12 cellular contexts compared by ENCODE assay signal in the genomic region with DNA sequence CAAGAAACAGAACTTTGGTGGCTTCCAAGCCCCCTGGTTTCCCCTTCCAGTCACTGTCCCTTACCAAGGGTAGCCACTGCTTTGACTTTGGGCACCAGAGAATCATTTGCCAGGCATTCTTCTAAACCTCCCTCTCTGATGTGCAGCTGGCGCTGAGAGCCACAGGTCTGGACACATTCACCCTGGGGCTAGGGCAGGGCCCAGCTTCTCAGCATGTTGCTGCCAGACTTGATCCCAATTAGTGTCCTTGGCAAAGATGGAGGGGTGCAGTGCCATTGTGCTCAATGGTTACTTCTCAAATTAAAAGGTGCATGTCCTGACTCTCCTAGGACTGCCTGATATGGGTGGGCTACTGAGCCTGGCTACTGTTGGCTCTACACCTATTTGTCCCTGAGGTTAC. TPM values are rescaled to one million over a fixed set of nuclear protein-coding genes. Genes with fewer than 3 reads are reported as not detected.
DNase-seq lines count a peak whose midpoint lies in the region; ATAC-seq and TF ChIP-seq lines count a peak whose summit lies in the region.
"Had no signal": no experiment of that assay in that cellular context is flagged by ENCODE, and none has a peak within 500 bp of the region (broad histone marks: within the 10 kb centered on the region; RNA-seq: fewer than 3 reads in every experiment).

No MANE protein-coding gene starts in this region.

- H3K4me2 ChIP-seq in OCI-LY1 (ENCODE audit: low read length): peak overlapping the region; percentile 36; the same call in 1 of the 2 replicates
- H3K4me2 ChIP-seq: GM23338 had no signal

- H3K4me3 ChIP-seq in OCI-LY1 (ENCODE audit: low read depth, low read length, poor library complexity, severe bottlenecking) (peak overlapping the region; percentile 34), esophagus (ENCODE audit: low read depth in 1 of 2, low read length in 2 of 2) (no peak overlapping the region), gastrocnemius medialis (peak overlapping the region; percentile 38 to 55 (median 45))
- H3K4me3 ChIP-seq: GM23338 had no signal

- TF ChIP-seq POLR2A in gastrocnemius medialis (IDR thresholded peaks at IDR 0.05): no peak

- H3K9ac ChIP-seq in OCI-LY1 (ENCODE audit: low read length): no peak overlapping the region

- no peaks in the 10 kb centered on the region for H3K36me3 ChIP-seq in OCI-LY1 (ENCODE audit: insufficient read depth, low read length)
- no peaks in the 10 kb centered on the region for H3K36me3 ChIP-seq in esophagus (ENCODE audit: control insufficient read depth in 2 of 2, insufficient read depth in 2 of 2, low read length in 1 of 2)
- no peaks in the 10 kb centered on the region for H3K36me3 ChIP-seq in gastrocnemius medialis

- no peaks in the 10 kb centered on the region; the same call in 1 of the 2 replicates for H3K27me3 ChIP-seq in OCI-LY1 (ENCODE audit: insufficient read depth, low read length)
- no peaks in the 10 kb centered on the region for H3K27me3 ChIP-seq in esophagus (ENCODE audit: control insufficient read depth in 1 of 2, insufficient read depth in 2 of 2, low read length in 2 of 2)
- no peaks in the 10 kb centered on the region for H3K27me3 ChIP-seq in gastrocnemius medialis

- H3K4me1 ChIP-seq in OCI-LY1 (ENCODE audit: insufficient read depth, low read length, severe bottlenecking) (peaks cover 17% of the 10 kb centered on the region), esophagus (ENCODE audit: control insufficient read depth in 2 of 2, insufficient read depth in 2 of 2, low read length in 1 of 2) (peaks cover 14 to 39% of the 10 kb centered on the region in 2 donors), gastrocnemius medialis (peaks cover 34 to 39% of the 10 kb centered on the region in 2 donors)

- H3K9me2 ChIP-seq in OCI-LY1 (ENCODE audit: low read depth, low read length): no peaks in the 10 kb centered on the region

- H3K9me3 ChIP-seq in OCI-LY1 (ENCODE audit: low read length): no peaks in the 10 kb centered on the region
- H3K9me3 ChIP-seq in esophagus (ENCODE audit: control insufficient read depth in 2 of 2, insufficient read depth in 1 of 2, low read depth in 1 of 2, low read length in 1 of 2): no peaks in the 10 kb centered on the region
- no peaks in the 10 kb centered on the region for H3K9me3 ChIP-seq in gastrocnemius medialis

- intact Hi-C loops in gastrocnemius medialis (cut with DNase I; ENCODE audit: low total_unique reads): loop anchor here (1.0 kb wide), 1 partner anchor 29 kb away; no protein-coding TSS in a partner anchor

- 63 to 80% methylated on average over 1 of the region's 1 CpG for WGBS in esophagus, 2 donors

- H3F3A ChIP-seq in OCI-LY1 (ENCODE audit: insufficient read depth, low read length): no peaks in the 10 kb centered on the region

- H3K27ac ChIP-seq in OCI-LY1 (ENCODE audit: low read depth, low read length, poor library complexity, severe bottlenecking) (no peak overlapping the region), esophagus (ENCODE audit: low read depth in 2 of 2, low read length in 1 of 2) (peak overlapping the region; percentile 81 to 95), gastrocnemius medialis (peak overlapping the region; percentile 75 to 98 (median 94))

- in situ Hi-C loops in gastrocnemius medialis (cut with MboI; ENCODE audit: low sequenced_read_pairs in 4 of 4): no loop called here

- H3K79me2 ChIP-seq in OCI-LY1 (ENCODE audit: insufficient read depth, low read length): no peaks in the 10 kb centered on the region

- H2AFZ ChIP-seq in OCI-LY1 (ENCODE audit: low read length): no peak overlapping the region
- H2AFZ ChIP-seq: GM23338 had no signal

- H4K20me1 ChIP-seq in OCI-LY1 (ENCODE audit: insufficient read depth, low read length): no peaks in the 10 kb centered on the region

- TF ChIP-seq CTCF in OCI-LY1 (IDR thresholded peaks at IDR 0.05; ENCODE audit: low read length): no peak
- TF ChIP-seq CTCF in gastrocnemius medialis (IDR thresholded peaks at IDR 0.05 in 4 of 5, conservative IDR thresholded peaks at IDR 0.05 in 1 of 5): no peak

- no peak for ATAC-seq in gastrocnemius medialis
- no peak for ATAC-seq in GM21360 (IDR thresholded peaks at IDR 0.05; ENCODE audit: unreplicated experiment)
- ATAC-seq: GM23338 had no signal

- peak; percentile 52 for DNase-seq in COLO668 (lab: John Stamatoyannopoulos, UW; ENCODE audit: unreplicated experiment)
- DNase-seq in gastrocnemius medialis: no peak
- DNase-seq in NCI-H1436 treated with DMSO at 0.1 percent for 48 hours (lab: John Stamatoyannopoulos, UW): no peak
- no peak for DNase-seq in AG20443 (ENCODE audit: low spot score)
- DNase-seq in NCI-H1930 (lab: John Stamatoyannopoulos, UW): no peak
- DNase-seq: NCI-H1694 treated with DMSO at 0.1 percent for 48 hours had no signal

RNA-seq across cellular contexts. Expression of a gene that starts 7.6 kb away (rescaled TPM):
- 1 to 10 TPM; 1.1 to 2.7 TPM for polyA plus RNA-seq in esophagus
- 1 to 10 TPM in 1 of 4 donors, under 1 TPM in 1, not detected in 2; 0.15 to 1.0 TPM for total RNA-seq in gastrocnemius medialis
- total RNA-seq: GM23338; left lobe of liver; T-helper 1 cell treated with Interleukin-12 subunit alpha and Interleukin-12 subunit beta and Interleukin-4 antibody, amounts not matched to agents 30 ng/mL and 1 ng/mL, for 36 hours had no signal
- polyA plus RNA-seq: GM23338 had no signal

RNA-seq across cellular contexts. Expression of a gene that starts 24.1 kb away (rescaled TPM):
- polyA plus RNA-seq in esophagus: 100 to 1,000 TPM; 202 to 673 TPM
- under 1 TPM in 2 of 4 donors, not detected in 2; 0.18 to 0.23 TPM for total RNA-seq in gastrocnemius medialis
- total RNA-seq: T-helper 1 cell treated with Interleukin-12 subunit alpha and Interleukin-12 subunit beta and Interleukin-4 antibody, amounts not matched to agents 30 ng/mL and 1 ng/mL, for 36 hours had no signal

Comparison
In these comparisons a context has a peak if more than half of its experiments do, and no peak if none do; other contexts are left out.
1. H3K4me3 ChIP-seq: peak in OCI-LY1 (single experiment) and gastrocnemius medialis (4 of 4); none in esophagus (0 of 2).